In the genomic region with DNA sequence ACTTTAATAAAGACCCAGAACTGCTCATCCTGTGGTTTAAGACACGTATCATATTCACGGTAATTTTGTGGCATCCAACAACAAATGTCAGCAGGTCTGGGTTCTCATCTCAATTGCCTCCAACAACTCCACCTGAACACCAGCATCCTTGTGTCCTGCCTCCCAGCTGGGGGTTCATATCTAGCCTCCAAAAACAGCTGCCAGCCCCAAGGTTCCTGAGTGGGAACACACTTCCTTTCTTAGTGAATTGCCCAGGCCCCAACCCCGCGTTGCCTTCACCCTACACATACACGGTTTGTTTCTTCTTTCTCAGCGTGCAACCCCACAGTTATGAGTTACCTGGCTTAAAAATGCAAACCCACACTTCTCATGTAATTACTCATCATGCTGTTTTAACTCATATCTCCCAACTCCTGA, we compare ENCODE assay signal across 11 cellular contexts.
DNase-seq lines count a peak whose midpoint lies in the region; ATAC-seq and TF ChIP-seq lines count a peak whose summit lies in the region.
"Had no signal": no experiment of that assay in that cellular context is flagged by ENCODE, and none has a peak within 500 bp of the region (broad histone marks: within the 10 kb centered on the region; RNA-seq: fewer than 3 reads in every experiment).

No MANE protein-coding gene starts in this region.

- peaks cover 4% of the 10 kb centered on the region for H3K36me3 ChIP-seq in CD8-positive, alpha-beta memory T cell (ENCODE audit: insufficient read depth, low read length)
- H3K36me3 ChIP-seq: BE2C, SJSA1 had no signal

- H3K9me3 ChIP-seq in CD8-positive, alpha-beta memory T cell (ENCODE audit: low read length), result no peaks in the 10 kb centered on the region
- H3K9me3 ChIP-seq: BE2C, SJSA1 had no signal

- CTCF ChIA-PET in CD8-positive, alpha-beta memory T cell (lab: Charles Lee), result interaction anchor here (1.7 to 4.3 kb wide), 3 partner anchors 9 to 129 kb away, joined by 6 to 24 read pairs (median 13); no protein-coding TSS in a partner anchor
- CTCF ChIA-PET in T-cell (lab: Charles Lee), result no interaction called here

- peaks cover 87 to 98% (median 98%) of the 10 kb centered on the region in 3 donors for H3K4me1 Mint-ChIP-seq in CD8-positive, alpha-beta memory T cell
- peaks cover 89 to 97% (median 96%) of the 10 kb centered on the region in 3 donors for H3K4me1 Mint-ChIP-seq in T-cell
- H3K4me1 Mint-ChIP-seq in type B pancreatic cell (ENCODE audit: unreplicated experiment), result peaks cover 11% of the 10 kb centered on the region
- H3K4me1 Mint-ChIP-seq: neural crest cell had no signal

- H3K9me3 Mint-ChIP-seq in CD8-positive, alpha-beta memory T cell, result no peaks in the 10 kb centered on the region
- no peaks in the 10 kb centered on the region for H3K9me3 Mint-ChIP-seq in T-cell
- H3K9me3 Mint-ChIP-seq in type B pancreatic cell, result no peaks in the 10 kb centered on the region
- H3K9me3 Mint-ChIP-seq: neural crest cell had no signal

- H3K4me3 Mint-ChIP-seq in CD8-positive, alpha-beta memory T cell, result peak overlapping the region; percentile 59 to 90 (median 84)
- H3K4me3 Mint-ChIP-seq in T-cell (peak overlapping the region; percentile 59 to 83 (median 62)), type B pancreatic cell (no peak overlapping the region)
- H3K4me3 Mint-ChIP-seq: neural crest cell had no signal

- POLR2A ChIA-PET in CD8-positive, alpha-beta memory T cell (lab: Charles Lee), result interaction anchor here (0.9 to 2.0 kb wide), 2 partner anchors 20 to 58 kb away, joined by 3 to 6 read pairs; no protein-coding TSS in a partner anchor
- POLR2A ChIA-PET in T-cell (lab: Charles Lee), result no interaction called here

- peak; percentile 17 to 48 (median 24) for ATAC-seq in T-cell (replicated peaks in 1 of 4)
- no peak for ATAC-seq in HG03439 (IDR thresholded peaks at IDR 0.05; ENCODE audit: unreplicated experiment)

- peaks cover 0 to 1% of the 10 kb centered on the region in 2 donors for H3K27me3 Mint-ChIP-seq in CD8-positive, alpha-beta memory T cell
- H3K27me3 Mint-ChIP-seq in T-cell, result no peaks in the 10 kb centered on the region
- H3K27me3 Mint-ChIP-seq in type B pancreatic cell, result no peaks in the 10 kb centered on the region

- H3K4me1 ChIP-seq in CD8-positive, alpha-beta memory T cell (ENCODE audit: insufficient read depth, low read length), result peaks cover 83% of the 10 kb centered on the region

- no peak for TF ChIP-seq CTCF in type B pancreatic cell (conservative IDR thresholded peaks at IDR 0.05)

- H3K4me3 ChIP-seq in CD8-positive, alpha-beta memory T cell (ENCODE audit: low read length), result peak overlapping the region; percentile 34
- H3K4me3 ChIP-seq: SJSA1 had no signal

- peaks cover 0 to 60% (median 11%) of the 10 kb centered on the region in 3 donors for H3K36me3 Mint-ChIP-seq in CD8-positive, alpha-beta memory T cell
- H3K36me3 Mint-ChIP-seq in T-cell (peaks cover 32% of the 10 kb centered on the region), type B pancreatic cell (peaks cover 3% of the 10 kb centered on the region)

- DNase-seq in CD8-positive, alpha-beta memory T cell, result peak in 1 of 5 donors; percentile 44
- DNase-seq in T-cell, result peak in 2 of 34 experiments; percentile 42 to 43
- DNase-seq in activated naive CD4-positive, alpha-beta T cell treated with anti-CD3 and anti-CD28 coated beads, Interleukin-2, amount 50 U/mL, for 16 hours, result peak; percentile 61
- DNase-seq in stimulated activated CD4-positive, alpha-beta T cell treated with anti-CD3 and anti-CD28 coated beads, Interleukin-15, amount 100 ng/mL, for 24 hours, result peak; percentile 74
- no peak for DNase-seq in type B pancreatic cell (ENCODE audit: extremely low spot score, unreplicated experiment)
- no peak for DNase-seq in glomerular visceral epithelial cell (ENCODE audit: extremely low spot score)
- no peak for DNase-seq in amniotic stem cell (lab: John Stamatoyannopoulos, UW)
- DNase-seq: BE2C had no signal

- no peaks in the 10 kb centered on the region for H3K27me3 ChIP-seq in CD8-positive, alpha-beta memory T cell (ENCODE audit: insufficient read depth, low read length, poor library complexity, severe bottlenecking)
- H3K27me3 ChIP-seq: BE2C, SJSA1 had no signal

- H3K27ac ChIP-seq in CD8-positive, alpha-beta memory T cell (ENCODE audit: low read depth, low read length), result no peak overlapping the region
- H3K27ac ChIP-seq: SJSA1 had no signal

- H3K27ac Mint-ChIP-seq in CD8-positive, alpha-beta memory T cell, result peak overlapping the region; percentile 89 to 99 (median 96)
- H3K27ac Mint-ChIP-seq in T-cell, result peak overlapping the region; percentile 95 to 99
- no peak overlapping the region for H3K27ac Mint-ChIP-seq in type B pancreatic cell

Comparison
In these comparisons a context has a peak if more than half of its experiments do, and no peak if none do; other contexts are left out.
1. DNase-seq: peak in activated naive CD4-positive, alpha-beta T cell treated with anti-CD3 and anti-CD28 coated beads, Interleukin-2, amount 50 U/mL, for 16 hours (single experiment) and stimulated activated CD4-positive, alpha-beta T cell treated with anti-CD3 and anti-CD28 coated beads, Interleukin-15, amount 100 ng/mL, for 24 hours (single experiment); none in type B pancreatic cell (single experiment), glomerular visceral epithelial cell (single experiment) and amniotic stem cell (single experiment).